ENCODE assay signal across 12 cellular contexts in genomic region chrX:3820170-3820569, GRCh38.
A peak's percentile ranks its signal among the peaks of the same experiment; 100 is the strongest.
DNase-seq lines count a peak whose midpoint lies in the region; ATAC-seq, FAIRE-seq and TF ChIP-seq lines count a peak whose summit lies in the region.
"Had no signal": no experiment of that assay in that cellular context is flagged by ENCODE, and none has a peak within 500 bp of the region (broad histone marks: within the 10 kb centered on the region; RNA-seq: fewer than 3 reads in every experiment).

No MANE protein-coding gene starts in this region.

- DNase-seq in Daoy (ENCODE audit: low read depth) (peak; percentile 45), RKO (ENCODE audit: low spot score) (peak; percentile 68), epithelial cell of esophagus (ENCODE audit: low read depth) (peak; percentile 36), osteocyte (ENCODE audit: extremely low spot score, unreplicated experiment) (no peak), NCI-H187 (lab: John Stamatoyannopoulos, UW) (no peak), GM12892 (ENCODE audit: insufficient read length) (no peak), right cardiac atrium (no peak)
- DNase-seq: activated CD4-positive, alpha-beta T cell treated with anti-CD3 and anti-CD28 coated beads for 1 hour; cerebellar nuclear complex; NCI-H1694 had no signal

- peaks cover 43% of the 10 kb centered on the region for H3K4me1 Mint-ChIP-seq in osteocyte (ENCODE audit: unreplicated experiment)

- H3K27me3 ChIP-seq in right cardiac atrium (ENCODE audit: control insufficient read depth, insufficient read depth) = no peaks in the 10 kb centered on the region

- no peaks in the 10 kb centered on the region for H3K9me3 Mint-ChIP-seq in osteocyte (ENCODE audit: unreplicated experiment)
- H3K9me3 Mint-ChIP-seq: stimulated activated memory B cell treated with anti-CD40 and anti-IgM and Interleukin-4, amounts not matched to agents 10 μg/mL and 1 μg/mL and 100 μg/mL, for 72 hours had no signal

- no peak overlapping the region for H3K27ac ChIP-seq in right cardiac atrium (ENCODE audit: low read length)

- no peak for FAIRE-seq in GM12892 (lab: Jason Lieb, UNC)

- no peaks in the 10 kb centered on the region for H3K4me1 ChIP-seq in right cardiac atrium (ENCODE audit: control insufficient read depth, insufficient read depth, low read length)

- H3K36me3 Mint-ChIP-seq in osteocyte (ENCODE audit: unreplicated experiment) = peaks cover 29% of the 10 kb centered on the region

- no peaks in the 10 kb centered on the region for H3K9me3 ChIP-seq in right cardiac atrium (ENCODE audit: control insufficient read depth, low read length)

- TF ChIP-seq CTCF in epithelial cell of esophagus (IDR thresholded peaks at IDR 0.05; ENCODE audit: insufficient read depth, low read depth, low read length, missing control alignments) (no peak), osteocyte (IDR thresholded peaks at IDR 0.05) (no peak)

- H3K4me3 ChIP-seq in epithelial cell of esophagus (ENCODE audit: low read length) (no peak overlapping the region), right cardiac atrium (ENCODE audit: low read length) (no peak overlapping the region)

- peak overlapping the region; percentile 89 for H3K27ac Mint-ChIP-seq in osteocyte (ENCODE audit: unreplicated experiment)
- H3K27ac Mint-ChIP-seq: stimulated activated memory B cell treated with anti-CD40 and anti-IgM and Interleukin-4, amounts not matched to agents 10 μg/mL and 1 μg/mL and 100 μg/mL, for 72 hours had no signal

- intact Hi-C loops in right cardiac atrium (cut with DNase I) = no loop called here

- ATAC-seq in GM21515 (IDR thresholded peaks at IDR 0.05; ENCODE audit: unreplicated experiment) = no peak
- ATAC-seq in right cardiac atrium = no peak
- ATAC-seq: stimulated activated memory B cell treated with anti-CD40 and anti-IgM and Interleukin-4, amounts not matched to agents 10 μg/mL and 1 μg/mL and 100 μg/mL, for 72 hours had no signal

- TF ChIP-seq POLR2A in GM12892 (IDR thresholded peaks at IDR 0.05; ENCODE audit: low read depth, low read length) = no peak

- peak overlapping the region; percentile 33 for H3K4me3 Mint-ChIP-seq in osteocyte (ENCODE audit: unreplicated experiment)
- H3K4me3 Mint-ChIP-seq: stimulated activated memory B cell treated with anti-CD40 and anti-IgM and Interleukin-4, amounts not matched to agents 10 μg/mL and 1 μg/mL and 100 μg/mL, for 72 hours had no signal

- WGBS in right cardiac atrium = 75% methylated on average over 4 of the region's 4 CpGs

- no peaks in the 10 kb centered on the region for H3K27me3 Mint-ChIP-seq in osteocyte (ENCODE audit: unreplicated experiment)
- H3K27me3 Mint-ChIP-seq: stimulated activated memory B cell treated with anti-CD40 and anti-IgM and Interleukin-4, amounts not matched to agents 10 μg/mL and 1 μg/mL and 100 μg/mL, for 72 hours had no signal

Comparison
In these comparisons a context has a peak if more than half of its experiments do, and no peak if none do; other contexts are left out.
1. DNase-seq: peak in Daoy (single experiment), RKO (single experiment) and epithelial cell of esophagus (single experiment); none in osteocyte (single experiment), NCI-H187 (0 of 2), GM12892 (single experiment) and right cardiac atrium (0 of 3).